ENCODE assay signal across 21 cellular contexts in the genomic region with DNA sequence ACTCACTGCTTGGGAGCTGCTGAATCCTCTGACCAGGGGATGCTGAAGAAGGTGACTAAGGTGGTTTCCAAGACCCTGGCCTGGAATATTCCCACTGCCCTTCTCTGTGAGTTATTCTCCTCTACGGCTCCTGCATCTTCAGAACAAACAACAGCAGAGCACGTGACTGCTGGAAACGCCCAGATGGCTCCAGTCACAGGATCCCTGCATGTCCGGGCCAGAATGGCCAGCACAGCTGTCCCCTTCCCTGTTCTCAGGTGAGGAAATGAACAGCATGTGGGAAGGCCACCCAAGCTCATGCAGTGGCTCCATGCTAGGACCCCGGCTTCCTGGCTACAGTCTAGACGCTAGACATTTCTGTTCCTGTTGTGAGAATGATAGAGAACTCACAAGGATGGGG. TPM values are rescaled to one million over a fixed set of nuclear protein-coding genes. Genes with fewer than 3 reads are reported as not detected.
DNase-seq lines count a peak whose midpoint lies in the region; ATAC-seq, FAIRE-seq and TF ChIP-seq lines count a peak whose summit lies in the region.
"Had no signal": no experiment of that assay in that cellular context is flagged by ENCODE, and none has a peak within 500 bp of the region (broad histone marks: within the 10 kb centered on the region; RNA-seq: fewer than 3 reads in every experiment).

No MANE protein-coding gene starts in this region.

- H3K9me3 ChIP-seq in HepG2 (ENCODE audit: low read length): no peaks in the 10 kb centered on the region
- H3K9me3 ChIP-seq in right lobe of liver: no peaks in the 10 kb centered on the region
- peaks cover 0 to 7% of the 10 kb centered on the region in 2 donors for H3K9me3 ChIP-seq in neuronal stem cell (replicated peaks in 1 of 2; ENCODE audit: control insufficient read depth in 2 of 2, insufficient read depth in 1 of 2, low read depth in 1 of 2, low read length in 2 of 2)

- H3K4me1 ChIP-seq in HepG2 (ENCODE audit: insufficient read depth, low read length) (no peaks in the 10 kb centered on the region), right lobe of liver (no peaks in the 10 kb centered on the region), neuronal stem cell (ENCODE audit: control insufficient read depth in 2 of 2, insufficient read depth in 1 of 2, low read depth in 1 of 2, low read length in 2 of 2) (no peaks in the 10 kb centered on the region)

- H3K4me3 ChIP-seq in HepG2 (replicated peaks in 1 of 3; ENCODE audit: insufficient read depth in 1 of 3, low read depth in 2 of 3, low read length in 3 of 3): no peak overlapping the region
- no peak overlapping the region for H3K4me3 ChIP-seq in right lobe of liver
- H3K4me3 ChIP-seq in neuronal stem cell (ENCODE audit: low read length in 2 of 2): no peak overlapping the region
- H3K4me3 ChIP-seq: GM12878, GM23338 had no signal

- H3K36me3 ChIP-seq in HepG2 (replicated peaks in 1 of 2; ENCODE audit: control insufficient read depth in 1 of 2, insufficient read depth in 2 of 2, low read length in 2 of 2) (no peaks in the 10 kb centered on the region), right lobe of liver (no peaks in the 10 kb centered on the region), neuronal stem cell (replicated peaks in 1 of 2; ENCODE audit: control insufficient read depth in 2 of 2, insufficient read depth in 2 of 2, low read length in 2 of 2) (no peaks in the 10 kb centered on the region)

- intact Hi-C loops in HepG2 (cut with micrococcal nuclease; ENCODE audit: unreplicated experiment): no loop called here
- intact Hi-C loops in right lobe of liver (cut with DNase I): no loop called here

- no peak overlapping the region for H3K14ac ChIP-seq in neuronal stem cell (ENCODE audit: low read length)

- DNase-seq in DMS 273 (lab: John Stamatoyannopoulos, UW; ENCODE audit: unreplicated experiment) (peak; percentile 28), DMS 273 treated with DMSO at 0.1 percent for 48 hours (lab: John Stamatoyannopoulos, UW) (no peak), HepG2 (ENCODE audit: low spot score) (no peak), right lobe of liver (no peak), neuronal stem cell (ENCODE audit: low spot score) (no peak), glomerular visceral epithelial cell (ENCODE audit: extremely low spot score) (no peak), NCI-H345 treated with DMSO at 0.1 percent for 48 hours (lab: John Stamatoyannopoulos, UW; ENCODE audit: unreplicated experiment) (no peak)
- DNase-seq: CD8-positive, alpha-beta T cell; COR-L47; DMS79; H9 had no signal

- no peak overlapping the region for H4K91ac ChIP-seq in neuronal stem cell (ENCODE audit: low read depth, low read length, poor library complexity)

- H4K20me1 ChIP-seq in HepG2 (ENCODE audit: insufficient read depth, low read length): no peaks in the 10 kb centered on the region

- H3K4ac ChIP-seq in neuronal stem cell (ENCODE audit: low read length): no peak overlapping the region

- in situ Hi-C loops in HepG2 (cut with HindIII; ENCODE audit: extremely low pct_ligation_motif_present, low pct_unique_long_range_greater_than_20kb): no loop called here

- BruUV-seq in HepG2 (replicated peaks; lab: Mats Ljungman, UMichigan): no TSS peak

- H3K27ac ChIP-seq in HepG2 (ENCODE audit: extremely low read length, insufficient read depth, low read length) (no peak overlapping the region), right lobe of liver (no peak overlapping the region), neuronal stem cell (replicated peaks; ENCODE audit: low read length) (no peak overlapping the region)
- H3K27ac ChIP-seq: 22Rv1 had no signal

- H2BK12ac ChIP-seq in neuronal stem cell (ENCODE audit: low read length): no peak overlapping the region

- ATAC-seq in HepG2 (no peak), right lobe of liver (no peak), GM18498 (IDR thresholded peaks at IDR 0.05; ENCODE audit: unreplicated experiment) (no peak)
- ATAC-seq: CD8-positive, alpha-beta T cell; GM12878 had no signal

- TF ChIP-seq EP300 in HepG2 (IDR thresholded peaks at IDR 0.05; ENCODE audit: low read depth in 2 of 2, low read length in 2 of 2) (no peak), HepG2 (CRISPR knock-in tag; IDR thresholded peaks at IDR 0.05; ENCODE audit: borderline replicate concordance) (no peak)

- no peak overlapping the region for H2BK120ac ChIP-seq in neuronal stem cell (ENCODE audit: low read depth, low read length)

- no peak overlapping the region for H3K23ac ChIP-seq in neuronal stem cell (ENCODE audit: low read depth, low read length, poor library complexity)

- H2AK5ac ChIP-seq in neuronal stem cell (ENCODE audit: low read depth, low read length): no peak overlapping the region

- H2BK15ac ChIP-seq in neuronal stem cell (ENCODE audit: low read length): no peak overlapping the region

- H3K79me1 ChIP-seq in neuronal stem cell (ENCODE audit: low read depth, low read length): no peaks in the 10 kb centered on the region

- H3K27me3 ChIP-seq in HepG2 (ENCODE audit: control insufficient read depth in 1 of 2, insufficient read depth in 2 of 2, low read length in 2 of 2) (peaks cover 0 to 8% of the 10 kb centered on the region in 2 experiments; a peak in 1 of 5 replicates), right lobe of liver (no peaks in the 10 kb centered on the region), neuronal stem cell (ENCODE audit: control insufficient read depth in 3 of 3, insufficient read depth in 3 of 3, low read depth in 1 of 3, low read length in 3 of 3) (peaks cover 0 to 3% (median 0%) of the 10 kb centered on the region in 3 experiments)

- TF ChIP-seq CTCF in HepG2 (CRISPR knock-in tag; IDR thresholded peaks at IDR 0.05): no peak
- no peak for TF ChIP-seq CTCF in right lobe of liver (IDR thresholded peaks at IDR 0.05)

- WGBS in HepG2 (ENCODE audit: low lambda C conversion rate): 7% methylated on average over 3 of the region's 6 CpGs
- 40% methylated on average over 1 of the region's 6 CpGs for WGBS in right lobe of liver (ENCODE audit: insufficient coverage, low coverage, low lambda C conversion rate, missing lambda C conversion rate)
- WGBS in neuronal stem cell (ENCODE audit: extremely low coverage in 2 of 2, insufficient read length in 2 of 2, insufficient replicate concordance in 1 of 2), 2 donors: no CpG with 5 or more reads among the region's 6 CpGs

- H3K79me2 ChIP-seq in HepG2 (ENCODE audit: insufficient read depth, low read length): no peaks in the 10 kb centered on the region

- TF ChIP-seq POLR2A in HepG2 (IDR thresholded peaks at IDR 0.05; ENCODE audit: insufficient read depth in 1 of 2, low read depth in 2 of 2, low read length in 2 of 2) (no peak), right lobe of liver (IDR thresholded peaks at IDR 0.05) (no peak)

- H2AFZ ChIP-seq in HepG2 (ENCODE audit: low read length) (no peak overlapping the region), neuronal stem cell (ENCODE audit: low read length) (no peak overlapping the region)
- H2AFZ ChIP-seq: GM23338 had no signal

- POLR2A ChIA-PET in HepG2 (lab: Yijun Ruan, JAX): no interaction called here

- H3K9ac ChIP-seq in HepG2 (ENCODE audit: insufficient read depth, low read depth, low read length): no peak overlapping the region
- H3K9ac ChIP-seq in neuronal stem cell (ENCODE audit: low read depth, low read length, poor library complexity): no peak overlapping the region

- CTCF ChIA-PET in HepG2 (lab: Yijun Ruan, JAX; ENCODE audit: low intra/inter-chr PET ratio, low total read pairs): no interaction called here

- no peak overlapping the region for H4K8ac ChIP-seq in neuronal stem cell (ENCODE audit: low read depth, low read length)

- H2BK5ac ChIP-seq in neuronal stem cell (ENCODE audit: low read length): no peak overlapping the region

- no peak for FAIRE-seq in HepG2 (lab: Jason Lieb, UNC)
- FAIRE-seq: D721Med, GM12878 had no signal

- H3K4me2 ChIP-seq in HepG2 (ENCODE audit: low read depth, low read length) (no peak overlapping the region), neuronal stem cell (ENCODE audit: insufficient read depth, low read length, poor library complexity, severe bottlenecking) (no peak overlapping the region)
- H3K4me2 ChIP-seq: GM23338 had no signal

- H3K18ac ChIP-seq in neuronal stem cell (ENCODE audit: low read length): peak overlapping the region; percentile 21

- TF ChIP-seq RAD21 in HepG2 (CRISPR knock-in tag; IDR thresholded peaks at IDR 0.05): no peak

RNA-seq across cellular contexts. Expression of a gene that starts 43.1 kb away (rescaled TPM):
- total RNA-seq in HepG2 (2016; rRNA removed; fragmentation: Illumina TruSeq; extraction: Trizol) (not detected in 2 replicates), right lobe of liver (under 1 TPM in 3 of 6 experiments, not detected in 3; 0.37 to 0.60 (median 0.59) TPM)
- not detected in 2 replicates for total RNA-seq in HepG2 (2016; cell fraction: cytosol; rRNA removed; fragmentation: Illumina TruSeq; extraction: Trizol; ENCODE audit: low read depth)
- not detected in 2 replicates for total RNA-seq in HepG2 (2016; cell fraction: insoluble cytoplasmic fraction; rRNA removed; fragmentation: Illumina TruSeq; extraction: Trizol)
- not detected in 2 replicates for total RNA-seq in HepG2 (2016; cell fraction: membrane; rRNA removed; fragmentation: Illumina TruSeq; extraction: Trizol)
- total RNA-seq in HepG2 (2016; cell fraction: nucleus; rRNA removed; fragmentation: Illumina TruSeq; extraction: Trizol): not detected in 2 replicates
- not detected in 2 replicates for polyA plus RNA-seq in HepG2 (2011; rRNA removed)
- not detected in 2 replicates for polyA plus RNA-seq in HepG2 (2011; cell fraction: cytosol; rRNA removed)
- not detected in 2 replicates for polyA plus RNA-seq in HepG2 (2011; cell fraction: nucleus; rRNA removed)
- polyA plus RNA-seq in HepG2 (2012): not detected in 2 replicates
- not detected in 2 replicates for polyA plus RNA-seq in HepG2 (2016; cell fraction: cytosol; fragmentation: Illumina TruSeq; extraction: Trizol; ENCODE audit: low read depth)
- not detected in 2 replicates for polyA plus RNA-seq in HepG2 (2016; cell fraction: insoluble cytoplasmic fraction; fragmentation: Illumina TruSeq; extraction: Trizol; ENCODE audit: low read depth)
- not detected in 2 replicates for polyA plus RNA-seq in HepG2 (2016; cell fraction: membrane; fragmentation: Illumina TruSeq; extraction: Trizol; ENCODE audit: low read depth)
- not detected in 2 replicates for polyA plus RNA-seq in HepG2 (2016; cell fraction: nucleus; fragmentation: Illumina TruSeq; extraction: Trizol; ENCODE audit: insufficient read depth, low read depth)
- polyA minus RNA-seq in HepG2 (2011; rRNA and poly(A)+ RNA removed; ENCODE audit: low replicate concordance): not detected in 2 replicates
- polyA minus RNA-seq in HepG2 (2011; cell fraction: cytosol; rRNA and poly(A)+ RNA removed): not detected in 2 replicates
- not detected in 2 replicates for polyA minus RNA-seq in HepG2 (2011; cell fraction: nucleus; rRNA and poly(A)+ RNA removed)
- 0.39 TPM for polyA plus RNA-seq in neuronal stem cell (2013, experiment 1 of 2)
- polyA plus RNA-seq in neuronal stem cell (2013, experiment 2 of 2): 0.08 TPM
- total RNA-seq: A673; CD8-positive, alpha-beta T cell; G401; GM12878; GM23338; HT1080 had no signal
- polyA plus RNA-seq: BJ, CD14-positive monocyte, GM12878 had no signal

RNA-seq across cellular contexts. Expression of a gene that starts 45.2 kb away (rescaled TPM):
- total RNA-seq in HepG2 (2016; rRNA removed; fragmentation: Illumina TruSeq; extraction: Trizol) (not detected in 2 replicates), right lobe of liver (under 1 TPM; 0.05 to 0.37 (median 0.29) TPM)
- total RNA-seq in HepG2 (2016; cell fraction: cytosol; rRNA removed; fragmentation: Illumina TruSeq; extraction: Trizol; ENCODE audit: low read depth): not detected in 2 replicates
- not detected in 2 replicates for total RNA-seq in HepG2 (2016; cell fraction: insoluble cytoplasmic fraction; rRNA removed; fragmentation: Illumina TruSeq; extraction: Trizol)
- not detected in 2 replicates for total RNA-seq in HepG2 (2016; cell fraction: membrane; rRNA removed; fragmentation: Illumina TruSeq; extraction: Trizol)
- total RNA-seq in HepG2 (2016; cell fraction: nucleus; rRNA removed; fragmentation: Illumina TruSeq; extraction: Trizol): not detected in 2 replicates
- polyA plus RNA-seq in HepG2 (2011; rRNA removed): not detected in 2 replicates
- not detected in 2 replicates for polyA plus RNA-seq in HepG2 (2011; cell fraction: cytosol; rRNA removed)
- polyA plus RNA-seq in HepG2 (2011; cell fraction: nucleus; rRNA removed): not detected in 2 replicates
- not detected in 2 replicates for polyA plus RNA-seq in HepG2 (2012)
- not detected in 2 replicates for polyA plus RNA-seq in HepG2 (2016; cell fraction: cytosol; fragmentation: Illumina TruSeq; extraction: Trizol; ENCODE audit: low read depth)
- not detected in 2 replicates for polyA plus RNA-seq in HepG2 (2016; cell fraction: insoluble cytoplasmic fraction; fragmentation: Illumina TruSeq; extraction: Trizol; ENCODE audit: low read depth)
- polyA plus RNA-seq in HepG2 (2016; cell fraction: membrane; fragmentation: Illumina TruSeq; extraction: Trizol; ENCODE audit: low read depth): not detected in 2 replicates
- not detected in 2 replicates for polyA plus RNA-seq in HepG2 (2016; cell fraction: nucleus; fragmentation: Illumina TruSeq; extraction: Trizol; ENCODE audit: insufficient read depth, low read depth)
- polyA minus RNA-seq in HepG2 (2011; rRNA and poly(A)+ RNA removed; ENCODE audit: low replicate concordance): 0.02 TPM in 1 of 2 replicates, not detected in the other
- not detected in 2 replicates for polyA minus RNA-seq in HepG2 (2011; cell fraction: cytosol; rRNA and poly(A)+ RNA removed)
- polyA minus RNA-seq in HepG2 (2011; cell fraction: nucleus; rRNA and poly(A)+ RNA removed): not detected in 2 replicates
- 4.0 TPM for polyA plus RNA-seq in neuronal stem cell (2013, experiment 1 of 2)
- polyA plus RNA-seq in neuronal stem cell (2013, experiment 2 of 2): 3.9 TPM
- total RNA-seq: A673; CD8-positive, alpha-beta T cell; G401; GM12878 had no signal
- polyA plus RNA-seq: BJ, CD14-positive monocyte, GM12878 had no signal
